In the genomic region with DNA sequence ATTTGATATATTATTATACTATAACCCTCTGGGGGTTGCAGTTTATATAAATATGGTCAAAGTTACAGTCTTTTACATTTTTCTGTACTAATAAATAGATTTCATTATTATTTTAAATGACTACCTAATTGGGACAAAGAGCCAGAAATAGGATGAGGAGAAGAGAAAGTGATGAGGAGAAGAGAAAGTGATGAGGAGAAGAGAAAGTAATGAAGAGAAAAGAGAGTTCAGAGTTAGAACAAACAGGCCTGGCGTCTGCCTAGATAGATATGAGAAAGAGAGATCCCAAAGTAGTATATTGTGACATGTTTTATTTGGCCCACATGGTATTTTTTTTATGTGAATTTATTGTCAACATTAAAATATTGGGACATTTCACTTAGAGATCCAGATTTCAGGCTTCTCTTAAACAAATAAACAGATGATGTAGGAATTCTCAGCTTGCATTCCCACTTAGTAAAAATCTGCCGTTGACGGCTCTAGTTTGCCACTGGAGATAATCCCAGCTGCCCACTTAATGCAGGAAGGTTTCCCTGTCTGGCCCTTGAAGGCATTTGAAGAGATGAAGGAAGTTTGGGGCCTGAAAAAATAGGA, we compare ENCODE assay signal across 21 cellular contexts.
A peak's percentile ranks its signal among the peaks of the same experiment; 100 is the strongest.
DNase-seq lines count a peak whose midpoint lies in the region; ATAC-seq, FAIRE-seq and TF ChIP-seq lines count a peak whose summit lies in the region.
"Had no signal": no experiment of that assay in that cellular context is flagged by ENCODE, and none has a peak within 500 bp of the region (broad histone marks: within the 10 kb centered on the region; RNA-seq: fewer than 3 reads in every experiment).

No MANE protein-coding gene starts in this region.

- TF ChIP-seq CTCF in MCF 10A (IDR thresholded peaks at IDR 0.05; ENCODE audit: unreplicated experiment): no peak
- TF ChIP-seq CTCF in breast epithelium (IDR thresholded peaks at IDR 0.05): no peak
- TF ChIP-seq CTCF in nephron (IDR thresholded peaks at IDR 0.05; ENCODE audit: unreplicated experiment in 3 of 3): no peak

- no peak overlapping the region for H3K4me3 ChIP-seq in breast epithelium

- peaks cover 0 to 5% of the 10 kb centered on the region in 2 donors for H3K4me1 ChIP-seq in breast epithelium
- H3K4me1 ChIP-seq: Caco-2 had no signal

- no peaks in the 10 kb centered on the region for H3K27me3 Mint-ChIP-seq in MCF 10A (ENCODE audit: insufficient read depth, unreplicated experiment)
- H3K27me3 Mint-ChIP-seq in nephron (ENCODE audit: low read depth): no peaks in the 10 kb centered on the region
- H3K27me3 Mint-ChIP-seq: CD4-positive, CD25-positive, alpha-beta regulatory T cell; IgD-negative memory B cell had no signal

- DNase-seq in MCF 10A (ENCODE audit: unreplicated experiment) (no peak), breast epithelium (ENCODE audit: low spot score in 2 of 2) (no peak), SKM-1 treated with dmso at 0.1 percent for 144 hours (lab: John Stamatoyannopoulos, UW; ENCODE audit: unreplicated experiment) (no peak), NCI-H1092 (lab: John Stamatoyannopoulos, UW) (no peak), NCI-H1694 treated with DMSO at 0.1 percent for 48 hours (lab: John Stamatoyannopoulos, UW) (no peak)
- DNase-seq: Caco-2; CD4-positive, CD25-positive, alpha-beta regulatory T cell; DMS153; H7; NCI-H1417; NCI-H1930; NCI-H2171 treated with DMSO at 0.1 percent for 48 hours; NCI-H446 treated with DMSO at 0.1 percent for 48 hours; NK-92 treated with Interleukin-12 subunit alpha and Interleukin-12 subunit beta, amount 100 ng/mL, for 24 hours; OCI-M1; RPMI8226 had no signal

- FAIRE-seq in endometrium (lab: Jason Lieb, UNC): peak; percentile 58
- FAIRE-seq: GM19239 had no signal

- TF ChIP-seq POLR2A in breast epithelium (IDR thresholded peaks at IDR 0.05): no peak

- H3K9me3 Mint-ChIP-seq in MCF 10A (ENCODE audit: unreplicated experiment): no peaks in the 10 kb centered on the region
- no peaks in the 10 kb centered on the region for H3K9me3 Mint-ChIP-seq in nephron
- H3K9me3 Mint-ChIP-seq: CD4-positive, CD25-positive, alpha-beta regulatory T cell; IgD-negative memory B cell had no signal

- ATAC-seq in GM21786 (IDR thresholded peaks at IDR 0.05; ENCODE audit: unreplicated experiment): no peak

- CTCF ChIA-PET in MCF 10A (lab: Yijun Ruan, JAX): interaction anchor here (0.9 kb wide), 1 partner anchor 17 kb away, joined by 4 read pairs; no protein-coding TSS in a partner anchor

- no peaks in the 10 kb centered on the region for H3K27me3 ChIP-seq in breast epithelium

- H3K27ac ChIP-seq in breast epithelium: no peak overlapping the region

- H3K36me3 Mint-ChIP-seq in MCF 10A (ENCODE audit: insufficient read depth, unreplicated experiment) (peaks cover 6% of the 10 kb centered on the region), nephron (ENCODE audit: low read depth) (no peaks in the 10 kb centered on the region)

- POLR2A ChIA-PET in MCF 10A (lab: Yijun Ruan, JAX): interaction anchor here (0.7 kb wide), 1 partner anchor 25 kb away, joined by 4 read pairs; no protein-coding TSS in a partner anchor

- peaks cover 32% of the 10 kb centered on the region for H3K4me1 Mint-ChIP-seq in MCF 10A (ENCODE audit: insufficient read depth, unreplicated experiment)
- peaks cover 43% of the 10 kb centered on the region for H3K4me1 Mint-ChIP-seq in nephron

- H3K27ac Mint-ChIP-seq in MCF 10A (ENCODE audit: low read depth, unreplicated experiment): peak overlapping the region; percentile 77
- H3K27ac Mint-ChIP-seq in nephron: peak overlapping the region; percentile 9 to 16 (median 13)
- H3K27ac Mint-ChIP-seq: IgD-negative memory B cell had no signal

- intact Hi-C loops in MCF 10A (cut with micrococcal nuclease) (no loop called here), breast epithelium (cut with DNase I; ENCODE audit: low total_unique reads) (no loop called here)

- no peaks in the 10 kb centered on the region for H3K36me3 ChIP-seq in breast epithelium

- no TSS peak for BruUV-seq in MCF 10A (replicated peaks; lab: Mats Ljungman, UMichigan)

- H3K4me3 Mint-ChIP-seq in MCF 10A (ENCODE audit: unreplicated experiment) (no peak overlapping the region), nephron (no peak overlapping the region)
- H3K4me3 Mint-ChIP-seq: CD4-positive, CD25-positive, alpha-beta regulatory T cell; IgD-negative memory B cell had no signal

- no peaks in the 10 kb centered on the region for H3K9me3 ChIP-seq in breast epithelium
- H3K9me3 ChIP-seq: Caco-2 had no signal
